Comparison of ENCODE assay signal across 2 cellular contexts in genomic region chr2:37154790-37155189, GRCh38.
TF ChIP-seq lines count a peak whose summit lies in the region.

No MANE protein-coding gene starts in this region.

TF ChIP-seq in SK-N-SH, 30 proteins besides CTCF, POLR2A, EP300 and RAD21 (continued from another document):
- TF ChIP-seq REST (IDR thresholded peaks at IDR 0.05; ENCODE audit: low read depth, low read length): peak; percentile 19; the same call in 1 of the 2 replicates
- no peak for TF ChIP-seq GATA2 (CRISPR knock-in tag; IDR thresholded peaks at IDR 0.05)
TF ChIP-seq in SK-N-SH: peak in this region for 1.

TF ChIP-seq in SK-N-SH treated with all-trans-retinoic acid at 6 μM for 48 hours, 23 proteins besides CTCF, POLR2A, EP300 and RAD21 (continued from another document):
- TF ChIP-seq POU6F1 (CRISPR knock-in tag; IDR thresholded peaks at IDR 0.05; ENCODE audit: borderline replicate concordance, low read depth) (no peak), TOX (CRISPR knock-in tag; IDR thresholded peaks at IDR 0.05; ENCODE audit: borderline replicate concordance) (no peak), SNAI2 (CRISPR knock-in tag; IDR thresholded peaks at IDR 0.05) (no peak), ZNF565 (CRISPR knock-in tag; conservative IDR thresholded peaks at IDR 0.05; ENCODE audit: low read depth) (no peak), ISL1 (CRISPR knock-in tag; IDR thresholded peaks at IDR 0.05) (no peak), GLIS3 (CRISPR knock-in tag; IDR thresholded peaks at IDR 0.05) (no peak), ZFP3 (CRISPR knock-in tag; IDR thresholded peaks at IDR 0.05) (no peak)
